ENCODE assay signal across 8 cellular contexts in the genomic region with DNA sequence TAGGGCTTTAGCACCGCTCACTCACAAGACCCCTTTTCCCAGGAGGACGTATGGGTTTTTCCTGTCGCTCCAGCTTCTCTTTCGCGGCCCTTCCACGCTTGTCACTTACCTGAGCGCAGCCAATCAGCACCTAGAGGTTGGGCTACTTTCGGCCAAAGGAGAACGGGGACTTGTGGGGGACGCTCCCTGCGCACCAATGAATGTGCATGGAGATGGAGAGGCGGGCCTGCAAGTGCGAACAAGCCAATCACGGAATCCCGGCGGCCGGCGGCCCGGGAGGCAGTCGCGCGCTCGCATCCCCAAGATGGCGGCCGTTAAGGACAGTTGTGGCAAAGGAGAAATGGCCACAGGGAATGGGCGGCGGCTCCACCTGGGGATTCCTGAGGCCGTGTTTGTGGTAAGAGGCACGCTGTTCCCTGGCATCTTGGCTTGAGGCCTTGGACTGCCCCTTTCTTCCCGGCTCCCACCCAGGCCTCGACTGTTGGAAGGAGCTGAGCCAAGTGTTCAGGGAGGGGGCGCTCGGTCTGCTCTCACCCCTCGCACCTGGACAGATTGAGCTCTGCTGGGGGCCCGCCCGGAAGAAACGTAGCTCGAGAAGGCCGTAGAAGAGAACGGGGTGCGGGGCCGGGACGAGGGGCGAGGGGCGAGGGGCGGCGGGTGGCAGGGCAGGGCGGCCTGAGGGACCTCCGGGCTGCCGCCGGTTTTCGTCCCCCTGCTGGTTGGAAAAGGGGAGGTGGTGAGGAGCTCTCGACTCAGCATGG. TPM values are rescaled to one million over a fixed set of nuclear protein-coding genes. Genes with fewer than 3 reads are reported as not detected.
A peak's percentile ranks its signal among the peaks of the same experiment; 100 is the strongest.
DNase-seq lines count a peak whose midpoint lies in the region; ATAC-seq, FAIRE-seq and TF ChIP-seq lines count a peak whose summit lies in the region.

A gene with protein sequence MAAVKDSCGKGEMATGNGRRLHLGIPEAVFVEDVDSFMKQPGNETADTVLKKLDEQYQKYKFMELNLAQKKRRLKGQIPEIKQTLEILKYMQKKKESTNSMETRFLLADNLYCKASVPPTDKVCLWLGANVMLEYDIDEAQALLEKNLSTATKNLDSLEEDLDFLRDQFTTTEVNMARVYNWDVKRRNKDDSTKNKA (plus strand): TSS at position 282 of the 761 bp plus-strand sequence. CDS start 23 bp downstream, at position 305.

- H3K36me3 Mint-ChIP-seq in activated naive CD8-positive, alpha-beta T cell treated with anti-CD3 and anti-CD28 coated beads, Interleukin-2, amount 50 U/mL, for 24 hours (ENCODE audit: low read depth), result peaks cover 3% of the 10 kb centered on the region

- H3K36me3 ChIP-seq in pancreas (no peaks in the 10 kb centered on the region), tibial artery (peaks cover 0 to 5% (median 0%) of the 10 kb centered on the region in 3 donors)

- DNase-seq in NCI-H1417 (lab: John Stamatoyannopoulos, UW) (peak; percentile 90 to 98 (median 96)), SW480 (ENCODE audit: low spot score) (peak; percentile 97), Right ventricle myocardium superior (peak; percentile 94), pancreas (peak; percentile 87 to 95 (median 90)), tibial artery (peak; percentile 91 to 95)
- DNase-seq in activated naive CD8-positive, alpha-beta T cell treated with anti-CD3 and anti-CD28 coated beads, Interleukin-2, amount 50 U/mL, for 24 hours, result peak; percentile 81

- H3K27ac ChIP-seq in pancreas (peak within 1 kb of the TSS; percentile 68 to 80 (median 77)), tibial artery (peak within 1 kb of the TSS; percentile 91 to 97)

- intact Hi-C loops in Right ventricle myocardium superior (cut with DNase I) (no loop called here), pancreas (cut with DNase I) (no loop called here), tibial artery (cut with DNase I; ENCODE audit: low total_unique reads) (no loop called here)

- TF ChIP-seq CTCF in GM12873 (IDR thresholded peaks at IDR 0.05; ENCODE audit: insufficient read depth, low read depth, low read length, missing control alignments) (peak; percentile 58), pancreas (IDR thresholded peaks at IDR 0.05) (peak in 2 of 4 donors; percentile 14 to 29), tibial artery (IDR thresholded peaks at IDR 0.05) (peak; percentile 23 to 45)

- FAIRE-seq in pancreas (lab: Jason Lieb, UNC), result peak; percentile 87

- H3K4me3 ChIP-seq in pancreas (peak within 1 kb of the TSS; percentile 26 to 61 (median 58)), tibial artery (peak within 1 kb of the TSS; percentile 86 to 88)

- peak within 1 kb of the TSS; percentile 88 for H3K27ac Mint-ChIP-seq in activated naive CD8-positive, alpha-beta T cell treated with anti-CD3 and anti-CD28 coated beads, Interleukin-2, amount 50 U/mL, for 24 hours

- H3K9me3 Mint-ChIP-seq in activated naive CD8-positive, alpha-beta T cell treated with anti-CD3 and anti-CD28 coated beads, Interleukin-2, amount 50 U/mL, for 24 hours, result no peaks in the 10 kb centered on the region

- no peaks in the 10 kb centered on the region for H3K4me1 ChIP-seq in pancreas
- H3K4me1 ChIP-seq in tibial artery, result peaks cover 0 to 13% (median 0%) of the 10 kb centered on the region in 4 donors

- peak within 1 kb of the TSS; percentile 92 for H3K4me3 Mint-ChIP-seq in activated naive CD8-positive, alpha-beta T cell treated with anti-CD3 and anti-CD28 coated beads, Interleukin-2, amount 50 U/mL, for 24 hours

- H3K27me3 ChIP-seq in pancreas, result no peaks in the 10 kb centered on the region
- H3K27me3 ChIP-seq in tibial artery, result no peaks in the 10 kb centered on the region

- peaks cover 23% of the 10 kb centered on the region for H3K4me1 Mint-ChIP-seq in activated naive CD8-positive, alpha-beta T cell treated with anti-CD3 and anti-CD28 coated beads, Interleukin-2, amount 50 U/mL, for 24 hours

- WGBS in pancreas, 2 donors, result 1 to 36% methylated on average over 53 of the region's 53 CpGs

- no peaks in the 10 kb centered on the region for H3K27me3 Mint-ChIP-seq in activated naive CD8-positive, alpha-beta T cell treated with anti-CD3 and anti-CD28 coated beads, Interleukin-2, amount 50 U/mL, for 24 hours

- H3K9me3 ChIP-seq in pancreas (no peaks in the 10 kb centered on the region), tibial artery (no peaks in the 10 kb centered on the region)

- ATAC-seq in HG02763 (IDR thresholded peaks at IDR 0.05; ENCODE audit: unreplicated experiment) (peak; percentile 95), Right ventricle myocardium superior (ENCODE audit: poor library complexity) (peak; percentile 99), pancreas (peak; percentile 99)
- ATAC-seq in activated naive CD8-positive, alpha-beta T cell treated with anti-CD3 and anti-CD28 coated beads, Interleukin-2, amount 50 U/mL, for 24 hours, result peak; percentile 99

RNA-seq across cellular contexts. Expression of the gene that starts here (rescaled TPM):
- 72.7 TPM for total RNA-seq in Right ventricle myocardium superior
- total RNA-seq in pancreas, result 10 to 100 TPM in 5 of 6 donors, 1 to 10 TPM in 1; 8.0 to 18.7 (median 13.8) TPM
- 10 to 100 TPM; 10.9 to 22.7 TPM for polyA plus RNA-seq in pancreas

Comparison
In these comparisons a context has a peak if more than half of its experiments do, and no peak if none do; other contexts are left out.
1. Peak in every context shown above with its lines: DNase-seq, ATAC-seq, H3K4me3 ChIP-seq and H3K27ac ChIP-seq.